In the genomic region with DNA sequence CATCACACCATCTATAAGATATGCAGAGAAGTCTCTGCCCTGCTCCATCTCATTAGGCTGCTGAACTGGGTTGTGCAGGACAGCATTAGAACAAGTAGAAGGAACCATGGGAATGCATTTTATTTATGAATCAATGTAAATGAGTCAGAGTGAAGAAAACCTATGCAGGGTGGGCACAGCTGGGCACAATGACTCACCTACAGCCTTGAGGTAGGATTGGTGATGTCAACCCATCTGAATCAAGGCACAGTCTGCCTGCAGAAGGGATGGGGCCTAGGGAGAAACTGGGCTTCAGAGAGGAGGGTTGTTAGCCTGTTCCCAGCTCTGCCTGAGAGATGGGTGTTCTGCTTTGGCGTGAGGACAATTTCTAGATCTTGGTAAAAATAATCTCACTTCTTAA, we compare ENCODE assay signal across 1 cellular context.
TF ChIP-seq lines count a peak whose summit lies in the region.

No MANE protein-coding gene starts in this region.

TF ChIP-seq in IMR-90, 13 proteins besides CTCF, POLR2A, EP300 and RAD21 (continued from another document):
- TF ChIP-seq CHD1 (IDR thresholded peaks at IDR 0.05; ENCODE audit: low read depth, low read length) = no peak
- TF ChIP-seq RFX5 (IDR thresholded peaks at IDR 0.05; ENCODE audit: low read depth, low read length) = no peak
- TF ChIP-seq MAZ (IDR thresholded peaks at IDR 0.05; ENCODE audit: borderline replicate concordance, low read depth, low read length) = no peak
- TF ChIP-seq, protein P1, sequence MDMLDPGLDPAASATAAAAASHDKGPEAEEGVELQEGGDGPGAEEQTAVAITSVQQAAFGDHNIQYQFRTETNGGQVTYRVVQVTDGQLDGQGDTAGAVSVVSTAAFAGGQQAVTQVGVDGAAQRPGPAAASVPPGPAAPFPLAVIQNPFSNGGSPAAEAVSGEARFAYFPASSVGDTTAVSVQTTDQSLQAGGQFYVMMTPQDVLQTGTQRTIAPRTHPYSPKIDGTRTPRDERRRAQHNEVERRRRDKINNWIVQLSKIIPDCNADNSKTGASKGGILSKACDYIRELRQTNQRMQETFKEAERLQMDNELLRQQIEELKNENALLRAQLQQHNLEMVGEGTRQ (IDR thresholded peaks at IDR 0.05; ENCODE audit: low read depth, low read length) = no peak
- no peak for TF ChIP-seq SMC3 (IDR thresholded peaks at IDR 0.05; ENCODE audit: low read depth, low read length)
- TF ChIP-seq NFE2L2 (IDR thresholded peaks at IDR 0.05; ENCODE audit: low read depth, low read length) = no peak
- TF ChIP-seq BHLHE40 (IDR thresholded peaks at IDR 0.05; ENCODE audit: low read depth, low read length) = no peak
- TF ChIP-seq MXI1 (IDR thresholded peaks at IDR 0.05; ENCODE audit: borderline replicate concordance, low read depth, low read length) = no peak
